Comparison of ENCODE assay signal across 14 cellular contexts in genomic region chr5:42506662-42507061, GRCh38.
DNase-seq lines count a peak whose midpoint lies in the region; ATAC-seq and TF ChIP-seq lines count a peak whose summit lies in the region.
"Had no signal": no experiment of that assay in that cellular context is flagged by ENCODE, and none has a peak within 500 bp of the region (broad histone marks: within the 10 kb centered on the region; RNA-seq: fewer than 3 reads in every experiment).

No MANE protein-coding gene starts in this region.

- no peak overlapping the region for H3K27ac ChIP-seq in ACC112 (ENCODE audit: low read depth, low read length)
- peak overlapping the region; percentile 6 for H3K27ac ChIP-seq in VCaP
- H3K27ac ChIP-seq in ovary: no peak overlapping the region
- H3K27ac ChIP-seq: BLaER1 treated with 17β-estradiol and CSF1 and Interleukin-3, amounts not matched to agents 10 nM and 100 nM; GM23248 had no signal

- no peaks in the 10 kb centered on the region for H3K27me3 ChIP-seq in ACC112 (ENCODE audit: insufficient read depth, low read length)
- no peaks in the 10 kb centered on the region for H3K27me3 ChIP-seq in ovary
- H3K27me3 ChIP-seq: BLaER1 treated with 17β-estradiol and CSF1 and Interleukin-3, amounts not matched to agents 10 nM and 100 nM had no signal

- H3K79me2 ChIP-seq in ACC112 (ENCODE audit: control insufficient read depth, insufficient read depth, low read length, unreplicated experiment): no peaks in the 10 kb centered on the region

- no peaks in the 10 kb centered on the region for H3K36me3 ChIP-seq in ACC112 (ENCODE audit: insufficient read depth, low read length)
- no peaks in the 10 kb centered on the region for H3K36me3 ChIP-seq in ovary

- 87 to 94% (median 93%) methylated on average over 2 of the region's 2 CpGs for WGBS in ovary, 3 donors

- H3K4me3 ChIP-seq in ACC112 (ENCODE audit: low read depth, low read length): no peak overlapping the region
- H3K4me3 ChIP-seq in ovary: no peak overlapping the region
- H3K4me3 ChIP-seq: BLaER1 treated with 17β-estradiol and CSF1 and Interleukin-3, amounts not matched to agents 10 nM and 100 nM; GM23248; K562 had no signal

- TF ChIP-seq CTCF in VCaP (conservative IDR thresholded peaks at IDR 0.05): no peak
- no peak for TF ChIP-seq CTCF in ovary (IDR thresholded peaks at IDR 0.05)

- ATAC-seq in GM19452 (IDR thresholded peaks at IDR 0.05; ENCODE audit: unreplicated experiment) (peak; percentile 67), HG02571 (IDR thresholded peaks at IDR 0.05; ENCODE audit: unreplicated experiment) (no peak)
- ATAC-seq: HCT116 had no signal

- peak; percentile 54 for DNase-seq in renal cortical epithelial cell (ENCODE audit: low read depth)
- no peak for DNase-seq in effector CD4-positive, alpha-beta T cell
- no peak for DNase-seq in ovary
- DNase-seq: 8988T; ACHN; CD4-positive, CD25-positive, alpha-beta regulatory T cell; GM23248 had no signal

- no peak for TF ChIP-seq POLR2A in ovary (IDR thresholded peaks at IDR 0.05)

- intact Hi-C loops in ovary (cut with DNase I): no loop called here

- peak overlapping the region; percentile 58 for H2AFZ ChIP-seq in ACC112 (ENCODE audit: low read length, unreplicated experiment)
- H2AFZ ChIP-seq: GM23248 had no signal

- TF ChIP-seq EP300 in ovary (IDR thresholded peaks at IDR 0.05): no peak

- H3K4me1 ChIP-seq in ACC112 (ENCODE audit: control insufficient read depth, insufficient read depth, low read length, unreplicated experiment) (peaks cover 18% of the 10 kb centered on the region), ovary (ENCODE audit: insufficient read depth) (peaks cover 12% of the 10 kb centered on the region)

- no peaks in the 10 kb centered on the region for H3K9me3 ChIP-seq in ovary
- H3K9me3 ChIP-seq: BLaER1 treated with 17β-estradiol and CSF1 and Interleukin-3, amounts not matched to agents 10 nM and 100 nM had no signal
